In the genomic region with DNA sequence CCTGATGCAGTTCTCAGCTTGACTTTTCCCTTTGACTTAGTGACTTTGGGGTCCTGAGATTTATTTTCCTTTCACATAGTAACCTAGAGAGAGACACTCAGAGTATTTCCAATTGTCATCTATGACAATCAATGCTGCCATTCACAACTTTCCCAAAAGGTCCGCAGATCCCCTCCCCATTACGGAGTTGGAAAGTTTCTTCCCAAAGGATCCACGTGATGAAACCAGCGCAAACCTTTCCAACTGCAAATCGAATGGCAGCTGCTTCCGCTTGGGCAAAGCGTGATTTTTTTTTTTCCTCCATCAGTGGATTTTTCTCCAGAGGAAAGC, we compare ENCODE assay signal across 8 cellular contexts. TPM values are rescaled to one million over a fixed set of nuclear protein-coding genes. Genes with fewer than 3 reads are reported as not detected.
A peak's percentile ranks its signal among the peaks of the same experiment; 100 is the strongest.
DNase-seq lines count a peak whose midpoint lies in the region; ATAC-seq and TF ChIP-seq lines count a peak whose summit lies in the region.

No MANE protein-coding gene starts in this region.

- peak overlapping the region; percentile 87 for H3K4me3 Mint-ChIP-seq in activated naive CD8-positive, alpha-beta T cell treated with anti-CD3 and anti-CD28 coated beads for 36 hours
- H3K4me3 Mint-ChIP-seq in stimulated activated naive B cell treated with anti-CD40 and anti-IgM and Interleukin-4, amounts not matched to agents 10 μg/mL and 1 μg/mL and 100 μg/mL, for 72 hours = peak overlapping the region; percentile 90 to 98

- H3K36me3 Mint-ChIP-seq in activated naive CD8-positive, alpha-beta T cell treated with anti-CD3 and anti-CD28 coated beads for 36 hours = no peaks in the 10 kb centered on the region
- H3K36me3 Mint-ChIP-seq in stimulated activated naive B cell treated with anti-CD40 and anti-IgM and Interleukin-4, amounts not matched to agents 10 μg/mL and 1 μg/mL and 100 μg/mL, for 72 hours = peaks cover 0 to 2% of the 10 kb centered on the region in 2 donors

- ATAC-seq in HG02885 (IDR thresholded peaks at IDR 0.05; ENCODE audit: poor library complexity, unreplicated experiment) (peak; percentile 4), GM21381 (IDR thresholded peaks at IDR 0.05; ENCODE audit: unreplicated experiment) (no peak)
- ATAC-seq in stimulated activated naive B cell treated with anti-CD40 and anti-IgM and Interleukin-4, amounts not matched to agents 10 μg/mL and 1 μg/mL and 100 μg/mL, for 72 hours (replicated peaks) = no peak

- no peaks in the 10 kb centered on the region for H3K9me3 Mint-ChIP-seq in activated naive CD8-positive, alpha-beta T cell treated with anti-CD3 and anti-CD28 coated beads for 36 hours
- no peaks in the 10 kb centered on the region for H3K9me3 Mint-ChIP-seq in stimulated activated naive B cell treated with anti-CD40 and anti-IgM and Interleukin-4, amounts not matched to agents 10 μg/mL and 1 μg/mL and 100 μg/mL, for 72 hours

- peak overlapping the region; percentile 86 for H3K4me3 ChIP-seq in iPS-18c (ENCODE audit: insufficient read depth, low read depth, low read length)

- TF ChIP-seq CTCF in C4-2B (conservative IDR thresholded peaks at IDR 0.05) = no peak

- peak overlapping the region; percentile 92 for H3K27ac Mint-ChIP-seq in activated naive CD8-positive, alpha-beta T cell treated with anti-CD3 and anti-CD28 coated beads for 36 hours
- peak overlapping the region; percentile 99 for H3K27ac Mint-ChIP-seq in stimulated activated naive B cell treated with anti-CD40 and anti-IgM and Interleukin-4, amounts not matched to agents 10 μg/mL and 1 μg/mL and 100 μg/mL, for 72 hours

- peak overlapping the region; percentile 98 for H3K27ac ChIP-seq in C4-2B

- no peaks in the 10 kb centered on the region for H3K27me3 Mint-ChIP-seq in activated naive CD8-positive, alpha-beta T cell treated with anti-CD3 and anti-CD28 coated beads for 36 hours
- no peaks in the 10 kb centered on the region for H3K27me3 Mint-ChIP-seq in stimulated activated naive B cell treated with anti-CD40 and anti-IgM and Interleukin-4, amounts not matched to agents 10 μg/mL and 1 μg/mL and 100 μg/mL, for 72 hours

- H3K4me1 Mint-ChIP-seq in activated naive CD8-positive, alpha-beta T cell treated with anti-CD3 and anti-CD28 coated beads for 36 hours = peaks cover 16% of the 10 kb centered on the region
- peaks cover 4 to 12% of the 10 kb centered on the region in 2 donors for H3K4me1 Mint-ChIP-seq in stimulated activated naive B cell treated with anti-CD40 and anti-IgM and Interleukin-4, amounts not matched to agents 10 μg/mL and 1 μg/mL and 100 μg/mL, for 72 hours

- no peak for DNase-seq in activated naive CD8-positive, alpha-beta T cell treated with anti-CD3 and anti-CD28 coated beads for 36 hours
- no peak for DNase-seq in stimulated activated naive B cell treated with anti-CD40 and anti-IgM and Interleukin-4, amounts not matched to agents 10 μg/mL and 1 μg/mL and 100 μg/mL, for 72 hours
- DNase-seq in central memory CD4-positive, alpha-beta T cell = no peak
- DNase-seq in NK-92 (lab: John Stamatoyannopoulos, UW; ENCODE audit: unreplicated experiment) = no peak

- no peaks in the 10 kb centered on the region for H3K9me3 ChIP-seq in iPS-18c (ENCODE audit: control insufficient read depth, insufficient read depth, low read length)

RNA-seq across cellular contexts. Expression of gene FCSK, which starts 0.5 kb away (rescaled TPM):
- 1 to 10 TPM; 8.7 to 9.6 TPM for total RNA-seq in activated naive CD8-positive, alpha-beta T cell treated with anti-CD3 and anti-CD28 coated beads for 36 hours

RNA-seq across cellular contexts. Expression of gene ST3GAL2, which starts 15.0 kb away (rescaled TPM):
- 10 to 100 TPM; 21.5 to 23.3 TPM for total RNA-seq in activated naive CD8-positive, alpha-beta T cell treated with anti-CD3 and anti-CD28 coated beads for 36 hours
